Comparison of ENCODE assay signal across 1 cellular context in the genomic region with DNA sequence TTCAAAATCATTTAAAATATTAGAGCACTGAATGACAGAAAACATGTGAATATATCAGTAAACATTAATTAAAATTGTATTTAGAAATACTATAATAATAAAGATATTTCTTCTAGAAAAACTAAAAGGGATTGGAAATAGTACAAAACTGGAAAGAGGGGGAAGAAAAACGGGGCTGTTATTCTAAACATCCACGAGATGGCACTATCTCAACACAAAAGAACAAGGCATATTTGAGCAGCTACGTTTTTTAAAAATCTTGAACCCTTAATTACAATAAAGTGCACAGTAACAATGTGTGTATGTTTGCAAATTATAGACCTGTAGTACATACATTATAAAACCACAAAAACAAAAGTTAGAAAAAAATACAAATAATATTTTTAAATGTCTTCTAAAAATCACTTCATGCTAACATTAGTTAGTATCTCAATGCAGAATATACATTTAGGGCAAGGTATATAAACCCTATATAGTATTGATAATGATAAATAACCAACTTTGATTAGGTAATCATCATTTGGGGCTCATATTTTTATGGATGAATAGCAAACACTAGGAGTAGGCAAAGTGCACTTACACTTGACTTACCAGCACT.
TF ChIP-seq lines count a peak whose summit lies in the region.

No MANE protein-coding gene starts in this region.

TF ChIP-seq in WTC11, 78 proteins besides CTCF, POLR2A, EP300 and RAD21 (continued from another document):
- TF ChIP-seq, protein P1, sequence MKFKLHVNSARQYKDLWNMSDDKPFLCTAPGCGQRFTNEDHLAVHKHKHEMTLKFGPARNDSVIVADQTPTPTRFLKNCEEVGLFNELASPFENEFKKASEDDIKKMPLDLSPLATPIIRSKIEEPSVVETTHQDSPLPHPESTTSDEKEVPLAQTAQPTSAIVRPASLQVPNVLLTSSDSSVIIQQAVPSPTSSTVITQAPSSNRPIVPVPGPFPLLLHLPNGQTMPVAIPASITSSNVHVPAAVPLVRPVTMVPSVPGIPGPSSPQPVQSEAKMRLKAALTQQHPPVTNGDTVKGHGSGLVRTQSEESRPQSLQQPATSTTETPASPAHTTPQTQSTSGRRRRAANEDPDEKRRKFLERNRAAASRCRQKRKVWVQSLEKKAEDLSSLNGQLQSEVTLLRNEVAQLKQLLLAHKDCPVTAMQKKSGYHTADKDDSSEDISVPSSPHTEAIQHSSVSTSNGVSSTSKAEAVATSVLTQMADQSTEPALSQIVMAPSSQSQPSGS (CRISPR knock-in tag; IDR thresholded peaks at IDR 0.05; ENCODE audit: borderline replicate concordance, low read depth), result no peak
- TF ChIP-seq, protein P2, sequence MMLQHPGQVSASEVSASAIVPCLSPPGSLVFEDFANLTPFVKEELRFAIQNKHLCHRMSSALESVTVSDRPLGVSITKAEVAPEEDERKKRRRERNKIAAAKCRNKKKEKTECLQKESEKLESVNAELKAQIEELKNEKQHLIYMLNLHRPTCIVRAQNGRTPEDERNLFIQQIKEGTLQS (CRISPR knock-in tag; conservative IDR thresholded peaks at IDR 0.05), result no peak
